Comparison of ENCODE assay signal across 1 cellular context in the genomic region with DNA sequence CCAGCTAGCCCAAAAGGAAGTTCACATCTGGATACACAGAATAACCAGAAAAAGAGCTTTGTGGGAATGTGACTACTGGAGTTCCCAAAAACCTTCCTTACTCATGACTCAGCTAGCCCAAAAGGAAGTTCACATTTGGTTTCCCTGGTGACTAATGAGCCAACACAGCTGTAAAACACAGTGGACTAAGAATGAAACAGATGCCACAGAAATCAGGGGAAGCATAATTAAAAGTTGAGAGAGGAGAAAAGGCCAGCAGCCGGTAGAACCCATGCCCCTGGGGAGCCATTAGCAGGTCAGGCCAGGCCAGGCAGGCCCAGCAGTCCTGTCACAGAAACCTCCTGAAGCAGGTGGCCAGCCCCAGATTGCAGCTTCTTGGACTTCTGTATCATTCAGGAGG.
TF ChIP-seq lines count a peak whose summit lies in the region.

No MANE protein-coding gene starts in this region.

TF ChIP-seq in GM23338, 12 proteins besides CTCF, POLR2A, EP300 and RAD21 (continued from another document):
- no peak for TF ChIP-seq ZNF331 (CRISPR knock-in tag; IDR thresholded peaks at IDR 0.05; ENCODE audit: low read depth)
- no peak for TF ChIP-seq EZH2 (IDR thresholded peaks at IDR 0.05; ENCODE audit: low read depth, unreplicated experiment)
- TF ChIP-seq, protein P1, sequence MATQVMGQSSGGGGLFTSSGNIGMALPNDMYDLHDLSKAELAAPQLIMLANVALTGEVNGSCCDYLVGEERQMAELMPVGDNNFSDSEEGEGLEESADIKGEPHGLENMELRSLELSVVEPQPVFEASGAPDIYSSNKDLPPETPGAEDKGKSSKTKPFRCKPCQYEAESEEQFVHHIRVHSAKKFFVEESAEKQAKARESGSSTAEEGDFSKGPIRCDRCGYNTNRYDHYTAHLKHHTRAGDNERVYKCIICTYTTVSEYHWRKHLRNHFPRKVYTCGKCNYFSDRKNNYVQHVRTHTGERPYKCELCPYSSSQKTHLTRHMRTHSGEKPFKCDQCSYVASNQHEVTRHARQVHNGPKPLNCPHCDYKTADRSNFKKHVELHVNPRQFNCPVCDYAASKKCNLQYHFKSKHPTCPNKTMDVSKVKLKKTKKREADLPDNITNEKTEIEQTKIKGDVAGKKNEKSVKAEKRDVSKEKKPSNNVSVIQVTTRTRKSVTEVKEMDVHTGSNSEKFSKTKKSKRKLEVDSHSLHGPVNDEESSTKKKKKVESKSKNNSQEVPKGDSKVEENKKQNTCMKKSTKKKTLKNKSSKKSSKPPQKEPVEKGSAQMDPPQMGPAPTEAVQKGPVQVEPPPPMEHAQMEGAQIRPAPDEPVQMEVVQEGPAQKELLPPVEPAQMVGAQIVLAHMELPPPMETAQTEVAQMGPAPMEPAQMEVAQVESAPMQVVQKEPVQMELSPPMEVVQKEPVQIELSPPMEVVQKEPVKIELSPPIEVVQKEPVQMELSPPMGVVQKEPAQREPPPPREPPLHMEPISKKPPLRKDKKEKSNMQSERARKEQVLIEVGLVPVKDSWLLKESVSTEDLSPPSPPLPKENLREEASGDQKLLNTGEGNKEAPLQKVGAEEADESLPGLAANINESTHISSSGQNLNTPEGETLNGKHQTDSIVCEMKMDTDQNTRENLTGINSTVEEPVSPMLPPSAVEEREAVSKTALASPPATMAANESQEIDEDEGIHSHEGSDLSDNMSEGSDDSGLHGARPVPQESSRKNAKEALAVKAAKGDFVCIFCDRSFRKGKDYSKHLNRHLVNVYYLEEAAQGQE (IDR thresholded peaks at IDR 0.05; ENCODE audit: unreplicated experiment) = no peak
- TF ChIP-seq ZNF114 (CRISPR knock-in tag; IDR thresholded peaks at IDR 0.05) = no peak
- no peak for TF ChIP-seq JUNB (IDR thresholded peaks at IDR 0.05; ENCODE audit: unreplicated experiment)
